ENCODE assay signal across 8 cellular contexts in the genomic region with DNA sequence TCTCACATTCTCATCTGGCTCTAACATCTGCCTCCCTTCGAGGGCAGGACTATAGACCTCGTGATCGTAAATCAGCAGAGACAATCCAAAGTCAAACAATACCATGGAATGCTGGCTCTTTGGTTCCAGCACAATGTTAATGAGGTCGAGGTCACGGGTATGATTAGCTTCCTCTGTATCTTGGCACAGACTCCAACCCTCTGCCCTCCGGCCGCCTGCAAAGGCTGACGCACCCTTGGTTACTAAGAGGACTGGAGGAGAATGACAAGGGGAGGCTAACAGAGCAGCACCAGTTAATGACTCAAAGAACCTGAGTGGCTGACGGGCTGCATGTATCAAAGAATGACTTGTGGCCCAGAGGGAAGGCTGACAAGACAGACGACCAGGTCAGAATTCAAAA. TPM values are rescaled to one million over a fixed set of nuclear protein-coding genes. Genes with fewer than 3 reads are reported as not detected.
A peak's percentile ranks its signal among the peaks of the same experiment; 100 is the strongest.
DNase-seq lines count a peak whose midpoint lies in the region; ATAC-seq and TF ChIP-seq lines count a peak whose summit lies in the region.

No MANE protein-coding gene starts in this region.

- H3K9me3 ChIP-seq in SJCRH30 (replicated peaks) (no peaks in the 10 kb centered on the region), prostate gland (no peaks in the 10 kb centered on the region)

- peaks cover 0 to 11% (median 4%) of the 10 kb centered on the region in 3 donors for H3K27me3 Mint-ChIP-seq in immature natural killer cell (ENCODE audit: low read depth in 3 of 3)

- ATAC-seq in GM19023 (IDR thresholded peaks at IDR 0.05; ENCODE audit: unreplicated experiment) (no peak), HG03159 (IDR thresholded peaks at IDR 0.05; ENCODE audit: unreplicated experiment) (no peak)

- no peak overlapping the region for H3K4me3 Mint-ChIP-seq in immature natural killer cell

- H3K4me1 Mint-ChIP-seq in immature natural killer cell = no peaks in the 10 kb centered on the region

- H3K9me3 Mint-ChIP-seq in immature natural killer cell = no peaks in the 10 kb centered on the region

- H3K27me3 ChIP-seq in SJCRH30 (no peaks in the 10 kb centered on the region), prostate gland (replicated peaks; ENCODE audit: insufficient read depth) (no peaks in the 10 kb centered on the region)

- TF ChIP-seq POLR2A in prostate gland (IDR thresholded peaks at IDR 0.05) = no peak

- peak; percentile 87 for DNase-seq in GM03348 (ENCODE audit: low spot score)
- DNase-seq in SJCRH30 = peak; percentile 76 to 77
- DNase-seq in glomerular endothelial cell (ENCODE audit: extremely low read depth, low read depth, low spot score) = peak; percentile 94
- DNase-seq in prostate gland (ENCODE audit: low spot score) = no peak
- DNase-seq in immature natural killer cell = no peak
- DNase-seq in central memory CD4-positive, alpha-beta T cell = no peak

- 35% methylated on average over 10 of the region's 10 CpGs for WGBS in prostate gland

- H3K4me1 ChIP-seq in SJCRH30 (peaks cover 26% of the 10 kb centered on the region), prostate gland (replicated peaks) (no peaks in the 10 kb centered on the region)

- intact Hi-C loops in prostate gland (cut with DNase I) = no loop called here

- H3K4me3 ChIP-seq in SJCRH30 (no peak overlapping the region), prostate gland (no peak overlapping the region)

- H3K36me3 Mint-ChIP-seq in immature natural killer cell = no peaks in the 10 kb centered on the region

- no peak for TF ChIP-seq CTCF in prostate gland (IDR thresholded peaks at IDR 0.05)

- no peak overlapping the region for H3K27ac Mint-ChIP-seq in immature natural killer cell

- H3K36me3 ChIP-seq in SJCRH30 (0 out of 2 replicates have a peak, but pooled peaks cover 2% of the 10 kb centered on the region), prostate gland (no peaks in the 10 kb centered on the region)

- H3K27ac ChIP-seq in SJCRH30 = peak overlapping the region; percentile 15; the same call in 1 of the 2 replicates
- H3K27ac ChIP-seq in prostate gland = peak overlapping the region; percentile 5 to 12

RNA-seq across cellular contexts. Expression of a gene that starts 10.1 kb away (rescaled TPM):
- total RNA-seq in SJCRH30 (2014; rRNA removed; shearing (Covaris generic)) = 20.5 and 21.7 TPM in 2 replicates
- total RNA-seq in glomerular endothelial cell = 39.2 and 65.3 TPM in 2 replicates
- 10 to 100 TPM; 13.7 to 40.4 TPM for total RNA-seq in prostate gland
- polyA plus RNA-seq in immature natural killer cell = under 1 TPM in 2 of 3 donors, not detected in 1; 0.09 to 0.49 TPM

Comparison
In these comparisons a context has a peak if more than half of its experiments do, and no peak if none do; other contexts are left out.
1. DNase-seq: peak in GM03348 (single experiment), SJCRH30 (2 of 2) and glomerular endothelial cell (single experiment); none in prostate gland (single experiment), immature natural killer cell (0 of 3) and central memory CD4-positive, alpha-beta T cell (single experiment).